ENCODE assay signal across 8 cellular contexts in genomic region chr14:75259946-75260545, GRCh38. TPM values are rescaled to one million over a fixed set of nuclear protein-coding genes. Genes with fewer than 3 reads are reported as not detected.
A peak's percentile ranks its signal among the peaks of the same experiment; 100 is the strongest.
DNase-seq lines count a peak whose midpoint lies in the region; ATAC-seq and TF ChIP-seq lines count a peak whose summit lies in the region.

No MANE protein-coding gene starts in this region.

- TF ChIP-seq EP300 in tibial nerve (IDR thresholded peaks at IDR 0.05): no peak

- H3K4me1 ChIP-seq in adipocyte (ENCODE audit: control insufficient read depth, insufficient read depth, low read length) (peaks cover 29% of the 10 kb centered on the region), lower lobe of right lung (peaks cover 37% of the 10 kb centered on the region), tibial nerve (peaks cover 0 to 34% (median 23%) of the 10 kb centered on the region in 4 donors)

- no peak for TF ChIP-seq POLR2A in tibial nerve (IDR thresholded peaks at IDR 0.05)

- no peaks in the 10 kb centered on the region for H3K36me3 Mint-ChIP-seq in activated CD8-positive, alpha-beta memory T cell treated with anti-CD3 and anti-CD28 coated beads, Interleukin-2, amount 10 ng/mL, durations not matched to agents 7 days and 5 days

- no peaks in the 10 kb centered on the region for H3K9me3 Mint-ChIP-seq in activated CD8-positive, alpha-beta memory T cell treated with anti-CD3 and anti-CD28 coated beads, Interleukin-2, amount 10 ng/mL, durations not matched to agents 7 days and 5 days (ENCODE audit: low read depth)

- H3K27me3 ChIP-seq in adipocyte (replicated peaks; ENCODE audit: control insufficient read depth, insufficient read depth, low read length) (no peaks in the 10 kb centered on the region), lower lobe of right lung (ENCODE audit: low read depth) (no peaks in the 10 kb centered on the region), tibial nerve (no peaks in the 10 kb centered on the region)

- peak overlapping the region; percentile 95 for H3K27ac Mint-ChIP-seq in activated CD8-positive, alpha-beta memory T cell treated with anti-CD3 and anti-CD28 coated beads, Interleukin-2, amount 10 ng/mL, durations not matched to agents 7 days and 5 days

- H3K4me3 ChIP-seq in adipocyte (ENCODE audit: low read length) (no peak overlapping the region), lower lobe of right lung (no peak overlapping the region), tibial nerve (no peak overlapping the region)

- CTCF ChIA-PET in activated CD8-positive, alpha-beta memory T cell treated with anti-CD3 and anti-CD28 coated beads, Interleukin-2, amount 10 ng/mL, durations not matched to agents 7 days and 5 days (lab: Charles Lee): interaction anchor here (1.8 to 3.1 kb wide), 4 partner anchors 10 to 36 kb away, joined by 6 to 14 read pairs (median 12); no protein-coding TSS in a partner anchor

- peak overlapping the region; percentile 90 for H3K9ac ChIP-seq in adipocyte (ENCODE audit: low read length)

- H3K4me1 Mint-ChIP-seq in activated CD8-positive, alpha-beta memory T cell treated with anti-CD3 and anti-CD28 coated beads, Interleukin-2, amount 10 ng/mL, durations not matched to agents 7 days and 5 days: peaks cover 18% of the 10 kb centered on the region

- peak overlapping the region; percentile 99 for H3K27ac ChIP-seq in lower lobe of right lung
- peak overlapping the region; percentile 96 to 100 (median 98) for H3K27ac ChIP-seq in tibial nerve

- H3K36me3 ChIP-seq in adipocyte (ENCODE audit: control insufficient read depth, insufficient read depth, low read length, severe bottlenecking): no peaks in the 10 kb centered on the region
- no peaks in the 10 kb centered on the region for H3K36me3 ChIP-seq in lower lobe of right lung
- no peaks in the 10 kb centered on the region for H3K36me3 ChIP-seq in tibial nerve

- TF ChIP-seq CTCF in lower lobe of right lung (IDR thresholded peaks at IDR 0.05) (no peak), tibial nerve (IDR thresholded peaks at IDR 0.05) (no peak)

- intact Hi-C loops in lower lobe of right lung (cut with DNase I): no loop called here

- 63 to 67% methylated on average over 6 of the region's 6 CpGs for WGBS in tibial nerve, 2 donors

- H3K9me3 ChIP-seq in adipocyte (ENCODE audit: control insufficient read depth, low read length) (no peaks in the 10 kb centered on the region), lower lobe of right lung (no peaks in the 10 kb centered on the region), tibial nerve (no peaks in the 10 kb centered on the region)

- no peak for DNase-seq in activated CD8-positive, alpha-beta memory T cell treated with anti-CD3 and anti-CD28 coated beads, Interleukin-2, amount 10 ng/mL, durations not matched to agents 7 days and 5 days
- DNase-seq in activated CD8-positive, alpha-beta memory T cell treated with anti-CD3 and anti-CD28 coated beads, Interleukin-2, amount 50 U/mL, for 48 hours: no peak
- DNase-seq in adipocyte (ENCODE audit: low read depth) (peak; percentile 80), lower lobe of right lung (no peak), tibial nerve (ENCODE audit: low spot score in 2 of 2) (no peak), NCI-H774 (lab: John Stamatoyannopoulos, UW) (no peak)

- no peak overlapping the region for H3K4me3 Mint-ChIP-seq in activated CD8-positive, alpha-beta memory T cell treated with anti-CD3 and anti-CD28 coated beads, Interleukin-2, amount 10 ng/mL, durations not matched to agents 7 days and 5 days

- peaks cover 46% of the 10 kb centered on the region for H3K27me3 Mint-ChIP-seq in activated CD8-positive, alpha-beta memory T cell treated with anti-CD3 and anti-CD28 coated beads, Interleukin-2, amount 10 ng/mL, durations not matched to agents 7 days and 5 days

- ATAC-seq in activated CD8-positive, alpha-beta memory T cell treated with anti-CD3 and anti-CD28 coated beads, Interleukin-2, amount 10 ng/mL, durations not matched to agents 7 days and 5 days: no peak
- ATAC-seq in lower lobe of right lung (no peak), GM19324 (IDR thresholded peaks at IDR 0.05; ENCODE audit: low FRiP score, unreplicated experiment) (no peak), HG03175 (IDR thresholded peaks at IDR 0.05; ENCODE audit: unreplicated experiment) (no peak)

RNA-seq across cellular contexts. Expression of gene FOS, which starts 18.6 kb away (rescaled TPM):
- total RNA-seq in activated CD8-positive, alpha-beta memory T cell treated with anti-CD3 and anti-CD28 coated beads, Interleukin-2, amount 10 ng/mL, durations not matched to agents 7 days and 5 days: 10 to 100 TPM in 1 of 2 experiments, 1 to 10 TPM in 1; 6.9 to 78.6 TPM
- total RNA-seq in lower lobe of right lung: 302 TPM
- 1,000 to 10,000 TPM in 1 of 4 donors, 100 to 1,000 TPM in 3; 373 to 1,352 (median 619) TPM for total RNA-seq in tibial nerve
